13 cellular contexts compared by ENCODE assay signal in the genomic region with DNA sequence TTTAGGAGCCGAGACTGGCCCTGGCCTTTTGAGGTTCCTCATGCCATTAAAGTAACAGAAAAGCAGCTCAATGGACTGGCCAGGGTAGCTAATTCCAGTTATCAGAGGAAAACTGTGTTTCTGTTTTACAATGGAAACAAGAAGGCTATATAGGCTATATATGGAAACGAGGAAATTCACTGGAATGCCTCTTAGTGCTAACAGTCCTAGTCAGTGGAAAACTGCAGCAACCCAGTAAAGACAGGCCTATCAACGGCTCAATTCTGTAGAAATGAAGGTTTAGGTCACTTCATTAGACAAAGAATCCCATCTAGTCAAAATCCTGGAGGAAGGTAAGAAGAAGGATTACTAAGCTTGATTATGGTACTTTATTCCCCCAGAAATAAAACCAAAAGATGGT. TPM values are rescaled to one million over a fixed set of nuclear protein-coding genes. Genes with fewer than 3 reads are reported as not detected.
DNase-seq lines count a peak whose midpoint lies in the region; ATAC-seq and TF ChIP-seq lines count a peak whose summit lies in the region.
"Had no signal": no experiment of that assay in that cellular context is flagged by ENCODE, and none has a peak within 500 bp of the region (broad histone marks: within the 10 kb centered on the region; RNA-seq: fewer than 3 reads in every experiment).

No MANE protein-coding gene starts in this region.

- H3K9me3 Mint-ChIP-seq in activated naive CD4-positive, alpha-beta T cell treated with anti-CD3 and anti-CD28 coated beads, Interleukin-2, amount 50 U/mL, for 24 hours: no peaks in the 10 kb centered on the region
- H3K9me3 Mint-ChIP-seq in WTC11 (no peaks in the 10 kb centered on the region), memory B cell (no peaks in the 10 kb centered on the region), MCF 10A (ENCODE audit: unreplicated experiment) (no peaks in the 10 kb centered on the region)
- no peaks in the 10 kb centered on the region for H3K9me3 Mint-ChIP-seq in activated CD8-positive, alpha-beta T cell treated with anti-CD3 and anti-CD28 coated beads for 36 hours
- H3K9me3 Mint-ChIP-seq: CD4-positive, alpha-beta T cell had no signal

- CTCF ChIA-PET in WTC11 (lab: Charles Lee): interaction anchor here (0.6 kb wide), 1 partner anchor 223 kb away, joined by 3 read pairs; no protein-coding TSS in a partner anchor
- CTCF ChIA-PET in activated CD8-positive, alpha-beta T cell treated with anti-CD3 and anti-CD28 coated beads for 36 hours (lab: Charles Lee): interaction anchor here (1.3 kb wide), 2 partner anchors 296 to 508 kb away, joined by 3 read pairs; no protein-coding TSS in a partner anchor
- CTCF ChIA-PET in MCF 10A (lab: Yijun Ruan, JAX): interaction anchor here (0.6 kb wide), 1 partner anchor 62 kb away, joined by 3 read pairs; no protein-coding TSS in a partner anchor

- TF ChIP-seq CTCF in WTC11 (IDR thresholded peaks at IDR 0.05) (no peak), MCF 10A (IDR thresholded peaks at IDR 0.05; ENCODE audit: unreplicated experiment) (no peak)
- no peak for TF ChIP-seq CTCF in activated CD8-positive, alpha-beta T cell treated with anti-CD3 and anti-CD28 coated beads for 36 hours (IDR thresholded peaks at IDR 0.05)

- ATAC-seq in WTC11 (no peak), memory B cell (ENCODE audit: low read depth) (no peak)
- no peak for ATAC-seq in activated CD8-positive, alpha-beta T cell treated with anti-CD3 and anti-CD28 coated beads for 36 hours
- ATAC-seq: A549 had no signal

- no peak overlapping the region for H3K4me3 Mint-ChIP-seq in activated naive CD4-positive, alpha-beta T cell treated with anti-CD3 and anti-CD28 coated beads, Interleukin-2, amount 50 U/mL, for 24 hours
- no peak overlapping the region for H3K4me3 Mint-ChIP-seq in WTC11
- H3K4me3 Mint-ChIP-seq in memory B cell: no peak overlapping the region
- H3K4me3 Mint-ChIP-seq in activated CD8-positive, alpha-beta T cell treated with anti-CD3 and anti-CD28 coated beads for 36 hours: no peak overlapping the region
- no peak overlapping the region for H3K4me3 Mint-ChIP-seq in MCF 10A (ENCODE audit: unreplicated experiment)
- H3K4me3 Mint-ChIP-seq: CD4-positive, alpha-beta T cell had no signal

- peak overlapping the region; percentile 9 for H3K27ac Mint-ChIP-seq in activated naive CD4-positive, alpha-beta T cell treated with anti-CD3 and anti-CD28 coated beads, Interleukin-2, amount 50 U/mL, for 24 hours
- peak overlapping the region; percentile 4 for H3K27ac Mint-ChIP-seq in WTC11
- peak overlapping the region; percentile 65 for H3K27ac Mint-ChIP-seq in memory B cell
- no peak overlapping the region for H3K27ac Mint-ChIP-seq in activated CD8-positive, alpha-beta T cell treated with anti-CD3 and anti-CD28 coated beads for 36 hours
- no peak overlapping the region for H3K27ac Mint-ChIP-seq in MCF 10A (ENCODE audit: low read depth, unreplicated experiment)

- no peak for DNase-seq in activated naive CD4-positive, alpha-beta T cell (lab: John Stamatoyannopoulos, UW)
- no peak for DNase-seq in WTC11 (ENCODE audit: low spot score)
- DNase-seq in memory B cell (ENCODE audit: low spot score in 2 of 2): no peak
- no peak for DNase-seq in activated CD8-positive, alpha-beta T cell treated with anti-CD3 and anti-CD28 coated beads for 36 hours
- no peak for DNase-seq in stimulated activated CD4-positive, alpha-beta T cell treated with anti-CD3 and anti-CD28 coated beads, Interleukin-12 subunit alpha, Interleukin-12 subunit beta, amount 100 ng/mL, for 4 hours
- DNase-seq in MCF 10A (ENCODE audit: unreplicated experiment): no peak
- DNase-seq: AML-193; Caco-2; CD4-positive, alpha-beta T cell; GM23248 had no signal

- no TSS peak for BruUV-seq in MCF 10A (replicated peaks; lab: Mats Ljungman, UMichigan)

- no peaks in the 10 kb centered on the region for H3K27me3 Mint-ChIP-seq in activated naive CD4-positive, alpha-beta T cell treated with anti-CD3 and anti-CD28 coated beads, Interleukin-2, amount 50 U/mL, for 24 hours
- no peaks in the 10 kb centered on the region for H3K27me3 Mint-ChIP-seq in WTC11 (ENCODE audit: low read depth)
- H3K27me3 Mint-ChIP-seq in memory B cell: no peaks in the 10 kb centered on the region
- no peaks in the 10 kb centered on the region for H3K27me3 Mint-ChIP-seq in activated CD8-positive, alpha-beta T cell treated with anti-CD3 and anti-CD28 coated beads for 36 hours
- H3K27me3 Mint-ChIP-seq in MCF 10A (ENCODE audit: insufficient read depth, unreplicated experiment): no peaks in the 10 kb centered on the region
- H3K27me3 Mint-ChIP-seq: CD4-positive, alpha-beta T cell had no signal

- peaks cover 58% of the 10 kb centered on the region for H3K4me1 Mint-ChIP-seq in activated naive CD4-positive, alpha-beta T cell treated with anti-CD3 and anti-CD28 coated beads, Interleukin-2, amount 50 U/mL, for 24 hours
- H3K4me1 Mint-ChIP-seq in WTC11: peaks cover 33% of the 10 kb centered on the region
- H3K4me1 Mint-ChIP-seq in memory B cell: peaks cover 32% of the 10 kb centered on the region
- peaks cover 39% of the 10 kb centered on the region for H3K4me1 Mint-ChIP-seq in activated CD8-positive, alpha-beta T cell treated with anti-CD3 and anti-CD28 coated beads for 36 hours (ENCODE audit: low read depth)
- peaks cover 20% of the 10 kb centered on the region for H3K4me1 Mint-ChIP-seq in MCF 10A (ENCODE audit: insufficient read depth, unreplicated experiment)

- H3K36me3 Mint-ChIP-seq in activated naive CD4-positive, alpha-beta T cell treated with anti-CD3 and anti-CD28 coated beads, Interleukin-2, amount 50 U/mL, for 24 hours: peaks cover 5% of the 10 kb centered on the region
- H3K36me3 Mint-ChIP-seq in WTC11: no peaks in the 10 kb centered on the region
- H3K36me3 Mint-ChIP-seq in memory B cell: peaks cover 5% of the 10 kb centered on the region
- H3K36me3 Mint-ChIP-seq in activated CD8-positive, alpha-beta T cell treated with anti-CD3 and anti-CD28 coated beads for 36 hours (ENCODE audit: low read depth): peaks cover 12% of the 10 kb centered on the region
- H3K36me3 Mint-ChIP-seq in MCF 10A (ENCODE audit: insufficient read depth, unreplicated experiment): peaks cover 28% of the 10 kb centered on the region

- POLR2A ChIA-PET in WTC11 (lab: Charles Lee) (no interaction called here), MCF 10A (lab: Yijun Ruan, JAX) (no interaction called here)
- POLR2A ChIA-PET in activated CD8-positive, alpha-beta T cell treated with anti-CD3 and anti-CD28 coated beads for 36 hours (lab: Charles Lee): interaction anchor here (1.4 kb wide), 1 partner anchor 62 kb away, joined by 5 read pairs; the partner anchor contains the start of gene FEM1C

- intact Hi-C loops in activated CD8-positive, alpha-beta T cell treated with anti-CD3 and anti-CD28 coated beads for 36 hours (cut with micrococcal nuclease): no loop called here
- intact Hi-C loops in MCF 10A (cut with micrococcal nuclease): no loop called here

TF ChIP-seq in WTC11, 78 proteins besides CTCF, POLR2A, EP300 and RAD21 (continues in another document):
- TF ChIP-seq, protein P1, sequence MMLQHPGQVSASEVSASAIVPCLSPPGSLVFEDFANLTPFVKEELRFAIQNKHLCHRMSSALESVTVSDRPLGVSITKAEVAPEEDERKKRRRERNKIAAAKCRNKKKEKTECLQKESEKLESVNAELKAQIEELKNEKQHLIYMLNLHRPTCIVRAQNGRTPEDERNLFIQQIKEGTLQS (CRISPR knock-in tag; conservative IDR thresholded peaks at IDR 0.05): no peak
- TF ChIP-seq, protein P2, sequence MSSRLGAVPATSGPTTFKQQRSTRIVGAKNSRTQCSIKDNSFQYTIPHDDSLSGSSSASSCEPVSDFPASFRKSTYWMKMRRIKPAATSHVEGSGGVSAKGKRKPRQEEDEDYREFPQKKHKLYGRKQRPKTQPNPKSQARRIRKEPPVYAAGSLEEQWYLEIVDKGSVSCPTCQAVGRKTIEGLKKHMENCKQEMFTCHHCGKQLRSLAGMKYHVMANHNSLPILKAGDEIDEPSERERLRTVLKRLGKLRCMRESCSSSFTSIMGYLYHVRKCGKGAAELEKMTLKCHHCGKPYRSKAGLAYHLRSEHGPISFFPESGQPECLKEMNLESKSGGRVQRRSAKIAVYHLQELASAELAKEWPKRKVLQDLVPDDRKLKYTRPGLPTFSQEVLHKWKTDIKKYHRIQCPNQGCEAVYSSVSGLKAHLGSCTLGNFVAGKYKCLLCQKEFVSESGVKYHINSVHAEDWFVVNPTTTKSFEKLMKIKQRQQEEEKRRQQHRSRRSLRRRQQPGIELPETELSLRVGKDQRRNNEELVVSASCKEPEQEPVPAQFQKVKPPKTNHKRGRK (CRISPR knock-in tag; IDR thresholded peaks at IDR 0.05; ENCODE audit: borderline replicate concordance): no peak
- TF ChIP-seq, protein P3, sequence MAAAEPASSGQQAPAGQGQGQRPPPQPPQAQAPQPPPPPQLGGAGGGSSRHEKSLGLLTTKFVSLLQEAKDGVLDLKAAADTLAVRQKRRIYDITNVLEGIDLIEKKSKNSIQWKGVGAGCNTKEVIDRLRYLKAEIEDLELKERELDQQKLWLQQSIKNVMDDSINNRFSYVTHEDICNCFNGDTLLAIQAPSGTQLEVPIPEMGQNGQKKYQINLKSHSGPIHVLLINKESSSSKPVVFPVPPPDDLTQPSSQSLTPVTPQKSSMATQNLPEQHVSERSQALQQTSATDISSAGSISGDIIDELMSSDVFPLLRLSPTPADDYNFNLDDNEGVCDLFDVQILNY (CRISPR knock-in tag; IDR thresholded peaks at IDR 0.05): no peak
- TF ChIP-seq CBFB (CRISPR knock-in tag; IDR thresholded peaks at IDR 0.05; ENCODE audit: low read depth): no peak

RNA-seq across cellular contexts. Expression of gene TICAM2, which starts 3.2 kb away (rescaled TPM):
- 0.66 to 1.0 TPM in 2 of 3 replicates, not detected in the other for total RNA-seq in WTC11 (2021)
- total RNA-seq in activated CD8-positive, alpha-beta T cell treated with anti-CD3 and anti-CD28 coated beads for 36 hours: under 1 TPM; 0.27 to 0.96 TPM
- total RNA-seq in MCF 10A (2022): 3.7 and 8.3 TPM in 2 replicates
- total RNA-seq: HT-29 had no signal

RNA-seq across cellular contexts. Expression of gene TMED7, which starts 20.4 kb away (rescaled TPM):
- 81.3 to 86.5 TPM (median 84.9 TPM) in 3 replicates for total RNA-seq in WTC11 (2021)
- 10 to 100 TPM; 39.9 to 44.6 TPM for total RNA-seq in activated CD8-positive, alpha-beta T cell treated with anti-CD3 and anti-CD28 coated beads for 36 hours
- 96.1 and 115 TPM in 2 replicates for total RNA-seq in MCF 10A (2022)

Comparison
In these comparisons a context has a peak if more than half of its experiments do, and no peak if none do; other contexts are left out.
1. H3K27ac Mint-ChIP-seq: peak in activated naive CD4-positive, alpha-beta T cell treated with anti-CD3 and anti-CD28 coated beads, Interleukin-2, amount 50 U/mL, for 24 hours (single experiment), WTC11 (single experiment) and memory B cell (single experiment); none in activated CD8-positive, alpha-beta T cell treated with anti-CD3 and anti-CD28 coated beads for 36 hours (single experiment) and MCF 10A (single experiment).